8 cellular contexts compared by ENCODE assay signal in genomic region chr20:18137412-18138265, GRCh38. TPM values are rescaled to one million over a fixed set of nuclear protein-coding genes. Genes with fewer than 3 reads are reported as not detected.
DNase-seq lines count a peak whose midpoint lies in the region; ATAC-seq and TF ChIP-seq lines count a peak whose summit lies in the region.

A gene with protein sequence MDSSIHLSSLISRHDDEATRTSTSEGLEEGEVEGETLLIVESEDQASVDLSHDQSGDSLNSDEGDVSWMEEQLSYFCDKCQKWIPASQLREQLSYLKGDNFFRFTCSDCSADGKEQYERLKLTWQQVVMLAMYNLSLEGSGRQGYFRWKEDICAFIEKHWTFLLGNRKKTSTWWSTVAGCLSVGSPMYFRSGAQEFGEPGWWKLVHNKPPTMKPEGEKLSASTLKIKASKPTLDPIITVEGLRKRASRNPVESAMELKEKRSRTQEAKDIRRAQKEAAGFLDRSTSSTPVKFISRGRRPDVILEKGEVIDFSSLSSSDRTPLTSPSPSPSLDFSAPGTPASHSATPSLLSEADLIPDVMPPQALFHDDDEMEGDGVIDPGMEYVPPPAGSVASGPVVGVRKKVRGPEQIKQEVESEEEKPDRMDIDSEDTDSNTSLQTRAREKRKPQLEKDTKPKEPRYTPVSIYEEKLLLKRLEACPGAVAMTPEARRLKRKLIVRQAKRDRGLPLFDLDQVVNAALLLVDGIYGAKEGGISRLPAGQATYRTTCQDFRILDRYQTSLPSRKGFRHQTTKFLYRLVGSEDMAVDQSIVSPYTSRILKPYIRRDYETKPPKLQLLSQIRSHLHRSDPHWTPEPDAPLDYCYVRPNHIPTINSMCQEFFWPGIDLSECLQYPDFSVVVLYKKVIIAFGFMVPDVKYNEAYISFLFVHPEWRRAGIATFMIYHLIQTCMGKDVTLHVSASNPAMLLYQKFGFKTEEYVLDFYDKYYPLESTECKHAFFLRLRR (plus strand): TSS chr20:18137863. CDS start chr20:18142661, 4,798 bp downstream.
A gene with protein sequence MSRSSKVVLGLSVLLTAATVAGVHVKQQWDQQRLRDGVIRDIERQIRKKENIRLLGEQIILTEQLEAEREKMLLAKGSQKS (plus strand): TSS chr20:18137863. CDS start chr20:18137956, 93 bp downstream.

- ATAC-seq in GM19324 (IDR thresholded peaks at IDR 0.05; ENCODE audit: low FRiP score, unreplicated experiment) (peak; percentile 96), HG03460 (IDR thresholded peaks at IDR 0.05; ENCODE audit: unreplicated experiment) (peak; percentile 88)

- TF ChIP-seq RAD21 in liver (IDR thresholded peaks at IDR 0.05) = no peak

- H3K36me3 ChIP-seq in liver (ENCODE audit: control insufficient read depth in 4 of 4, insufficient read depth in 3 of 4, low read depth in 1 of 4, low read length in 3 of 4) = peaks cover 0 to 8% (median 5%) of the 10 kb centered on the region in 4 donors

- DNase-seq in NCI-H748 (lab: John Stamatoyannopoulos, UW; ENCODE audit: unreplicated experiment) = peak; percentile 98
- DNase-seq in activated CD4-positive, alpha-beta T cell treated with anti-CD3 and anti-CD28 coated beads, Interleukin-2, amount 50 U/mL, for 4 hours = peak; percentile 87 to 88
- DNase-seq in dermis blood vessel endothelial cell = peak; percentile 95
- peak; percentile 96 for DNase-seq in stimulated activated CD4-positive, alpha-beta T cell treated with anti-CD3 and anti-CD28 coated beads, Interleukin-4, amount 100 ng/mL, for 1 hour

- H3K27me3 ChIP-seq in liver (ENCODE audit: control insufficient read depth in 4 of 4, insufficient read depth in 4 of 4, low read length in 3 of 4) = no peaks in the 10 kb centered on the region

- H3K4me1 ChIP-seq in liver (ENCODE audit: control insufficient read depth in 4 of 4, insufficient read depth in 4 of 4, low read length in 3 of 4) = peaks cover 3 to 22% (median 18%) of the 10 kb centered on the region in 4 donors

- no peak for TF ChIP-seq CTCF in C4-2B (conservative IDR thresholded peaks at IDR 0.05)
- no peak for TF ChIP-seq CTCF in liver (IDR thresholded peaks at IDR 0.05; ENCODE audit: low read depth, low read length, missing input control)

- H3K27ac ChIP-seq in C4-2B = peak within 1 kb of the TSS; percentile 91
- peak within 1 kb of the TSS; percentile 80 to 95 for H3K27ac ChIP-seq in liver (ENCODE audit: low read depth in 1 of 2, low read length in 2 of 2)

- WGBS in liver = 1% methylated on average over 87 of the region's 87 CpGs

- peak within 1 kb of the TSS; percentile 85 to 95 for H3K9ac ChIP-seq in liver (ENCODE audit: low read depth in 1 of 2, low read length in 2 of 2)

- H3K4me3 ChIP-seq in liver (ENCODE audit: low read depth in 1 of 3, low read length in 3 of 3) = peak within 1 kb of the TSS; percentile 91 to 96 (median 95)

- H3K9me3 ChIP-seq in liver (ENCODE audit: control insufficient read depth in 4 of 4, low read length in 3 of 4) = no peaks in the 10 kb centered on the region

TF ChIP-seq in liver, 16 proteins besides CTCF, POLR2A, EP300 and RAD21:
- peak; percentile 68 for TF ChIP-seq MAX (IDR thresholded peaks at IDR 0.05)
- TF ChIP-seq FOXA1 (IDR thresholded peaks at IDR 0.05) = no peak
- TF ChIP-seq, protein P1, sequence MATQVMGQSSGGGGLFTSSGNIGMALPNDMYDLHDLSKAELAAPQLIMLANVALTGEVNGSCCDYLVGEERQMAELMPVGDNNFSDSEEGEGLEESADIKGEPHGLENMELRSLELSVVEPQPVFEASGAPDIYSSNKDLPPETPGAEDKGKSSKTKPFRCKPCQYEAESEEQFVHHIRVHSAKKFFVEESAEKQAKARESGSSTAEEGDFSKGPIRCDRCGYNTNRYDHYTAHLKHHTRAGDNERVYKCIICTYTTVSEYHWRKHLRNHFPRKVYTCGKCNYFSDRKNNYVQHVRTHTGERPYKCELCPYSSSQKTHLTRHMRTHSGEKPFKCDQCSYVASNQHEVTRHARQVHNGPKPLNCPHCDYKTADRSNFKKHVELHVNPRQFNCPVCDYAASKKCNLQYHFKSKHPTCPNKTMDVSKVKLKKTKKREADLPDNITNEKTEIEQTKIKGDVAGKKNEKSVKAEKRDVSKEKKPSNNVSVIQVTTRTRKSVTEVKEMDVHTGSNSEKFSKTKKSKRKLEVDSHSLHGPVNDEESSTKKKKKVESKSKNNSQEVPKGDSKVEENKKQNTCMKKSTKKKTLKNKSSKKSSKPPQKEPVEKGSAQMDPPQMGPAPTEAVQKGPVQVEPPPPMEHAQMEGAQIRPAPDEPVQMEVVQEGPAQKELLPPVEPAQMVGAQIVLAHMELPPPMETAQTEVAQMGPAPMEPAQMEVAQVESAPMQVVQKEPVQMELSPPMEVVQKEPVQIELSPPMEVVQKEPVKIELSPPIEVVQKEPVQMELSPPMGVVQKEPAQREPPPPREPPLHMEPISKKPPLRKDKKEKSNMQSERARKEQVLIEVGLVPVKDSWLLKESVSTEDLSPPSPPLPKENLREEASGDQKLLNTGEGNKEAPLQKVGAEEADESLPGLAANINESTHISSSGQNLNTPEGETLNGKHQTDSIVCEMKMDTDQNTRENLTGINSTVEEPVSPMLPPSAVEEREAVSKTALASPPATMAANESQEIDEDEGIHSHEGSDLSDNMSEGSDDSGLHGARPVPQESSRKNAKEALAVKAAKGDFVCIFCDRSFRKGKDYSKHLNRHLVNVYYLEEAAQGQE (IDR thresholded peaks at IDR 0.05) = no peak
- peak in 1 of 2 donors; percentile 13 for TF ChIP-seq EGR1 (IDR thresholded peaks at IDR 0.05; ENCODE audit: low read depth in 2 of 2)
- peak; percentile 47 for TF ChIP-seq YY1 (IDR thresholded peaks at IDR 0.05)
- peak; percentile 11 for TF ChIP-seq SP1 (IDR thresholded peaks at IDR 0.05)
- no peak for TF ChIP-seq FOXA2 (IDR thresholded peaks at IDR 0.05)
- TF ChIP-seq GABPA (IDR thresholded peaks at IDR 0.05 in 1 of 2, conservative IDR thresholded peaks at IDR 0.05 in 1 of 2) = peak in 1 of 2 donors; percentile 56
- no peak for TF ChIP-seq HNF4G (IDR thresholded peaks at IDR 0.05)
- no peak for TF ChIP-seq ATF3 (IDR thresholded peaks at IDR 0.05)
- no peak for TF ChIP-seq HNF4A (conservative IDR thresholded peaks at IDR 0.05)
- no peak for TF ChIP-seq JUND (IDR thresholded peaks at IDR 0.05)
TF ChIP-seq in liver: peak in this region for 5.

RNA-seq across cellular contexts. Expression of the first gene that starts in this region (rescaled TPM):
- total RNA-seq in dermis blood vessel endothelial cell (9.1 and 11.1 TPM in 2 replicates), liver (10 to 100 TPM in 1 of 2 donors, 1 to 10 TPM in 1; 5.5 to 10.2 TPM)
- polyA plus RNA-seq in liver = 1 to 10 TPM; 6.1 to 6.4 TPM

RNA-seq across cellular contexts. Expression of the second gene that starts in this region (rescaled TPM):
- total RNA-seq in dermis blood vessel endothelial cell (10.4 and 14.3 TPM in 2 replicates), liver (10 to 100 TPM in 1 of 2 donors, 1 to 10 TPM in 1; 3.5 to 10.2 TPM)
- polyA plus RNA-seq in liver = 1 to 10 TPM; 7.4 to 10.0 TPM

Comparison
In these comparisons a context has a peak if more than half of its experiments do, and no peak if none do; other contexts are left out.
1. Peak in every context shown above with its lines: DNase-seq, ATAC-seq, H3K4me3 ChIP-seq and H3K27ac ChIP-seq.